8 cellular contexts compared by ENCODE assay signal in genomic region chr2:16664809-16665745, GRCh38. TPM values are rescaled to one million over a fixed set of nuclear protein-coding genes. Genes with fewer than 3 reads are reported as not detected.
DNase-seq lines count a peak whose midpoint lies in the region; ATAC-seq lines count a peak whose summit lies in the region.

No MANE protein-coding gene starts in this region.

- H3K27me3 ChIP-seq in BLaER1 (no peaks in the 10 kb centered on the region), H7 (ENCODE audit: control insufficient read depth, insufficient read depth, low read length) (peaks cover 11% of the 10 kb centered on the region)

- H3K9ac ChIP-seq in BLaER1 = peak overlapping the region; percentile 74

- 0 out of 2 replicates have a peak overlapping the region, but pooled peaks have one; percentile 42 for H3K27ac ChIP-seq in BLaER1

- ATAC-seq in activated T-helper 17 cell treated with anti-CD3 and anti-CD28 coated beads, Interleukin-2, amount 50 U/mL, for 72 hours (replicated peaks) = peak; percentile 25
- peak; percentile 57 for ATAC-seq in stimulated activated naive CD8-positive, alpha-beta T cell treated with anti-CD3 and anti-CD28 coated beads, Interleukin-15, amount 100 ng/mL, for 72 hours
- ATAC-seq in GM21723 (IDR thresholded peaks at IDR 0.05; ENCODE audit: unreplicated experiment) = no peak

- peak overlapping the region; percentile 10 for H3K27ac Mint-ChIP-seq in activated T-helper 17 cell treated with anti-CD3 and anti-CD28 coated beads, Interleukin-2, amount 50 U/mL, for 72 hours
- no peak overlapping the region for H3K27ac Mint-ChIP-seq in stimulated activated naive CD8-positive, alpha-beta T cell treated with anti-CD3 and anti-CD28 coated beads, Interleukin-15, amount 100 ng/mL, for 72 hours

- H4K20me1 ChIP-seq in BLaER1 = peaks cover 9% of the 10 kb centered on the region; the same call in 1 of the 2 replicates

- H3K4me2 ChIP-seq in BLaER1 = peak overlapping the region; percentile 99

- DNase-seq in H7 = peak; percentile 15
- no peak for DNase-seq in stimulated activated naive CD8-positive, alpha-beta T cell treated with anti-CD3 and anti-CD28 coated beads, Interleukin-15, amount 100 ng/mL, for 72 hours
- DNase-seq in putamen (ENCODE audit: low spot score) = no peak
- DNase-seq in NOMO-1 treated with DMSO at 0.1 percent for 48 hours (lab: John Stamatoyannopoulos, UW; ENCODE audit: unreplicated experiment) = no peak

- H3K4me1 Mint-ChIP-seq in activated T-helper 17 cell treated with anti-CD3 and anti-CD28 coated beads, Interleukin-2, amount 50 U/mL, for 72 hours = peaks cover 11% of the 10 kb centered on the region
- H3K4me1 Mint-ChIP-seq in stimulated activated naive CD8-positive, alpha-beta T cell treated with anti-CD3 and anti-CD28 coated beads, Interleukin-15, amount 100 ng/mL, for 72 hours = peaks cover 25% of the 10 kb centered on the region

- H3K36me3 Mint-ChIP-seq in activated T-helper 17 cell treated with anti-CD3 and anti-CD28 coated beads, Interleukin-2, amount 50 U/mL, for 72 hours (ENCODE audit: low read depth) = peaks cover 4% of the 10 kb centered on the region

- peak overlapping the region; percentile 77 for H3K4me3 ChIP-seq in BLaER1
- peak overlapping the region; percentile 57 for H3K4me3 ChIP-seq in H7 (ENCODE audit: insufficient read depth, low read depth, low read length)
- peak overlapping the region; percentile 46; the same call in 1 of the 2 replicates for H3K4me3 ChIP-seq in iPS-18c (ENCODE audit: insufficient read depth, low read depth, low read length)

- peak overlapping the region; percentile 82 for H3K4me3 Mint-ChIP-seq in activated T-helper 17 cell treated with anti-CD3 and anti-CD28 coated beads, Interleukin-2, amount 50 U/mL, for 72 hours
- peak overlapping the region; percentile 69 to 74 for H3K4me3 Mint-ChIP-seq in stimulated activated naive CD8-positive, alpha-beta T cell treated with anti-CD3 and anti-CD28 coated beads, Interleukin-15, amount 100 ng/mL, for 72 hours

- no peaks in the 10 kb centered on the region for H3K9me3 Mint-ChIP-seq in activated T-helper 17 cell treated with anti-CD3 and anti-CD28 coated beads, Interleukin-2, amount 50 U/mL, for 72 hours
- H3K9me3 Mint-ChIP-seq in stimulated activated naive CD8-positive, alpha-beta T cell treated with anti-CD3 and anti-CD28 coated beads, Interleukin-15, amount 100 ng/mL, for 72 hours = no peaks in the 10 kb centered on the region

- no peaks in the 10 kb centered on the region for H3K36me3 ChIP-seq in BLaER1
- no peaks in the 10 kb centered on the region for H3K36me3 ChIP-seq in H7 (replicated peaks; ENCODE audit: control insufficient read depth, insufficient read depth, low read length)

- H3K27me3 Mint-ChIP-seq in activated T-helper 17 cell treated with anti-CD3 and anti-CD28 coated beads, Interleukin-2, amount 50 U/mL, for 72 hours = peaks cover 41% of the 10 kb centered on the region
- peaks cover 86% of the 10 kb centered on the region for H3K27me3 Mint-ChIP-seq in stimulated activated naive CD8-positive, alpha-beta T cell treated with anti-CD3 and anti-CD28 coated beads, Interleukin-15, amount 100 ng/mL, for 72 hours

- peaks cover 61% of the 10 kb centered on the region for H3K4me1 ChIP-seq in BLaER1

- H3K9me3 ChIP-seq in BLaER1 (no peaks in the 10 kb centered on the region), iPS-18c (ENCODE audit: control insufficient read depth, insufficient read depth, low read length) (no peaks in the 10 kb centered on the region)

RNA-seq across cellular contexts. Expression of gene CYRIA, which starts 0.6 kb away (rescaled TPM):
- total RNA-seq in H7 (2014; rRNA removed; shearing (Covaris generic)) = 1.5 and 1.7 TPM in 2 replicates
- total RNA-seq in activated T-helper 17 cell treated with anti-CD3 and anti-CD28 coated beads, Interleukin-2, amount 50 U/mL, for 72 hours = under 1 TPM; 0.06 to 0.64 TPM
